Comparison of ENCODE assay signal across 18 cellular contexts in the genomic region with DNA sequence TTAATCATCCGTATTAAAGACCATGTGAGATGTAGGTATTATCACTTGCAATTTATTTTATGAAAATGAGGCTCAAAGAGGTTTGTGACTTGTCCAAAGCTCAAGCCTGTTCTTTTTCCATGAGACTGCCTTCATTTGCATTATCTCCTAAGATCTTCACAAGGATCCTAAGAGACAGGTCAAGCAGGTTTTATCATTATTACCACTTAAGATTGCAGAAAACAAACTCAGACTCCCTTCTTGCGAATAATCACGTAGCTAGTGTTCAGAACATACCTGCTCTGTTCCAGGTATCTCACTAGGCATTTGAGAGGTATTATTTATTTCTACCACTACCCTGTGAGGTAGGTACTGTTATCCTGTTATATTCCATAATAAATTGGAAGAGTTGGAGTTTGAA.
DNase-seq lines count a peak whose midpoint lies in the region; ATAC-seq and TF ChIP-seq lines count a peak whose summit lies in the region.
"Had no signal": no experiment of that assay in that cellular context is flagged by ENCODE, and none has a peak within 500 bp of the region (broad histone marks: within the 10 kb centered on the region; RNA-seq: fewer than 3 reads in every experiment).

No MANE protein-coding gene starts in this region.

- H3K27me3 Mint-ChIP-seq in CD4-positive, CD25-positive, alpha-beta regulatory T cell = peaks cover 9% of the 10 kb centered on the region
- H3K27me3 Mint-ChIP-seq in T-helper 17 cell (no peaks in the 10 kb centered on the region), natural killer cell (ENCODE audit: low read depth in 2 of 2) (no peaks in the 10 kb centered on the region)
- H3K27me3 Mint-ChIP-seq: activated T-cell treated with anti-CD3 and anti-CD28 coated beads, Interleukin-2, amount 50 U/mL, for 24 hours had no signal

- H3K9me3 Mint-ChIP-seq in CD4-positive, CD25-positive, alpha-beta regulatory T cell = no peaks in the 10 kb centered on the region
- no peaks in the 10 kb centered on the region for H3K9me3 Mint-ChIP-seq in natural killer cell
- H3K9me3 Mint-ChIP-seq: activated T-cell treated with anti-CD3 and anti-CD28 coated beads, Interleukin-2, amount 50 U/mL, for 24 hours; HFFc6 had no signal

- peak overlapping the region; percentile 57 to 99 (median 93) for H3K27ac Mint-ChIP-seq in CD4-positive, CD25-positive, alpha-beta regulatory T cell
- H3K27ac Mint-ChIP-seq in T-helper 17 cell (peak overlapping the region; percentile 97), natural killer cell (peak overlapping the region; percentile 96 to 97)

- no peaks in the 10 kb centered on the region for H3K9me3 ChIP-seq in CD4-positive, CD25-positive, alpha-beta regulatory T cell (ENCODE audit: control insufficient read depth in 2 of 2, low read length in 2 of 2)
- no peaks in the 10 kb centered on the region for H3K9me3 ChIP-seq in T-helper 17 cell (ENCODE audit: control insufficient read depth, low read length, poor library complexity, severe bottlenecking)
- H3K9me3 ChIP-seq: adrenal gland, mucosa of descending colon had no signal

- TF ChIP-seq CTCF in natural killer cell (IDR thresholded peaks at IDR 0.05) = no peak

- peak overlapping the region in 2 of 4 donors; percentile 76 for H3K4me3 Mint-ChIP-seq in CD4-positive, CD25-positive, alpha-beta regulatory T cell
- no peak overlapping the region for H3K4me3 Mint-ChIP-seq in T-helper 17 cell
- H3K4me3 Mint-ChIP-seq in natural killer cell = peak overlapping the region; percentile 83

- no peaks in the 10 kb centered on the region for H3K36me3 Mint-ChIP-seq in CD4-positive, CD25-positive, alpha-beta regulatory T cell
- H3K36me3 Mint-ChIP-seq in T-helper 17 cell (ENCODE audit: low read depth) (no peaks in the 10 kb centered on the region), natural killer cell (no peaks in the 10 kb centered on the region)

- no peak for ATAC-seq in CD4-positive, CD25-positive, alpha-beta regulatory T cell (ENCODE audit: low read depth in 2 of 2)
- ATAC-seq in T-helper 17 cell (no peak), natural killer cell (no peak), left colon (no peak)
- ATAC-seq: stimulated activated naive CD8-positive, alpha-beta T cell treated with anti-CD3 and anti-CD28 coated beads, Interleukin-15, Interleukin-2, amounts not matched to agents 100 U/mL and 50 U/mL, for 24 hours had no signal

- peaks cover 46 to 76% (median 62%) of the 10 kb centered on the region in 4 donors for H3K4me1 Mint-ChIP-seq in CD4-positive, CD25-positive, alpha-beta regulatory T cell
- peaks cover 41% of the 10 kb centered on the region for H3K4me1 Mint-ChIP-seq in T-helper 17 cell
- H3K4me1 Mint-ChIP-seq in natural killer cell = peaks cover 57 to 70% of the 10 kb centered on the region in 2 donors

- H3K4me3 ChIP-seq in CD4-positive, CD25-positive, alpha-beta regulatory T cell (ENCODE audit: low read depth, low read length) = peak overlapping the region; percentile 78
- H3K4me3 ChIP-seq: adrenal gland, mucosa of descending colon had no signal

- H3K27ac ChIP-seq in CD4-positive, CD25-positive, alpha-beta regulatory T cell (ENCODE audit: insufficient read depth, low read length, poor library complexity, severe bottlenecking) = peak overlapping the region; percentile 93
- H3K27ac ChIP-seq: C4-2B had no signal

- peaks cover 74% of the 10 kb centered on the region for H3K4me1 ChIP-seq in CD4-positive, CD25-positive, alpha-beta regulatory T cell (ENCODE audit: control insufficient read depth, insufficient read depth, low read length, poor library complexity, severe bottlenecking)

- no peaks in the 10 kb centered on the region for H3K36me3 ChIP-seq in CD4-positive, CD25-positive, alpha-beta regulatory T cell (ENCODE audit: control insufficient read depth, insufficient read depth, low read length)
- H3K36me3 ChIP-seq: adrenal gland had no signal

- intact Hi-C loops in natural killer cell (cut with micrococcal nuclease) (loop anchor here (2.0 to 5.0 kb wide), 2 partner anchors 26 to 187 kb away; no protein-coding TSS in a partner anchor), left colon (cut with DNase I, micrococcal nuclease) (no loop called here)

- H3K27me3 ChIP-seq in CD4-positive, CD25-positive, alpha-beta regulatory T cell (ENCODE audit: control insufficient read depth, insufficient read depth, low read length) = no peaks in the 10 kb centered on the region
- H3K27me3 ChIP-seq: adrenal gland had no signal

- no peak for DNase-seq in CD4-positive, CD25-positive, alpha-beta regulatory T cell
- DNase-seq in HT-29 (ENCODE audit: low spot score) (peak; percentile 32), T-helper 17 cell (no peak), natural killer cell (no peak), NK-92 (lab: John Stamatoyannopoulos, UW; ENCODE audit: unreplicated experiment) (no peak), left colon (no peak)
- DNase-seq in activated CD4-positive, CD25-positive, alpha-beta regulatory T cell (lab: John Stamatoyannopoulos, UW) = no peak
- no peak for DNase-seq in stimulated activated CD4-positive, alpha-beta T cell treated with anti-CD3 and anti-CD28 coated beads, Interleukin-2, amount 100 ng/mL, for 24 hours
- DNase-seq: activated T-cell treated with anti-CD3 and anti-CD28 coated beads, Interleukin-2, amount 50 U/mL, for 24 hours; adrenal gland; cortex of kidney; mucosa of descending colon; NCI-H1105 treated with DMSO at 0.1 percent for 48 hours; NCI-H524; SHP77; stimulated activated naive CD8-positive, alpha-beta T cell treated with anti-CD3 and anti-CD28 coated beads, Interleukin-15, Interleukin-2, amounts not matched to agents 100 U/mL and 50 U/mL, for 24 hours had no signal
